ENCODE assay signal across 1 cellular context in the genomic region with DNA sequence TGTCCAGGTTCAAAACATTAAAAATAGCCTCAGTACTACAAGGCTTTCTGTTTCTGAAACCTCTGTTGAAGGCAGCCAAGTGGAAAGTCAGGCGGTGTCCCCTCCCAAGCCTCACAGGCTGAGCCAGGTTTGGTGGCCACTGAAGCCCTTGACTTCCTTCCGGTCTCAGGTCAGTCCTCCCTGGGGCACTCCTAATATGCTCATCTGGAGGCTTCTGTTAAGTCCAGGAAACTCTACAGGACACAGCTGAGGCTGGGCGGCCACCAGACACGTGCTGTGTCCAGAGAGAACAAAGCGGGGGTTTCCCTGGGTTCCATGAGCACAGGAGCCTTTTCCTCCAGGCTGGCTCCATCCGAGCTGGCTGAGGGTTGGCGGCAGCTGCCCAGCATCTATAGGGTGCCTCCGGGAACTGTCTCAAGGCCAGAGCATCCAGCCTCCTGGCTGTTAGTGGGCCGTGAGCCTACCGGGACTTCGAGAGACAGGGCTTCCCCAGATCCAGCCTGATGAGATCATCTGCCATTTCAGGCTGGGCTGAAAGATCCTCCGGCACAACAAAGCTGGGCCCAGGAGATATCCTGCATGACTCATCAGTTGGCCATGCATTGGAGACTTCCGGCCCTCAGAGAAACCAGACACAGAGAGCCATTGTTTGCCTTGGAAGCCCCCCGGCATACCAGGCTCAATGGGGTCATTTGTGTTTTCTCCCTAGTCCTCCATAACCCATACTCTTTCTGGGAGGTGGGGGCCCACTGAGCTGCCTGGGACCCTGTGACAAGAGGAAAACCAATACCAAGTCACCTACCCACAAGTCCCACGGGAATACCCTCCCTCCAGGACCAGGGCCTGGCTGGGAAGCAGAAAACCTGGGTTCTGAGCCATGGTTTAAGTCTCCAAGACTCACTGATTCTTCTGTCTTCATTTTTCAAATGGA.
TF ChIP-seq lines count a peak whose summit lies in the region.

No MANE protein-coding gene starts in this region.

TF ChIP-seq in GM12878, 131 proteins besides CTCF, POLR2A, EP300 and RAD21 (continued from another document):
- no peak for TF ChIP-seq IRF4 (IDR thresholded peaks at IDR 0.05; ENCODE audit: low read depth, low read length)
- no peak for TF ChIP-seq KAT2A (conservative IDR thresholded peaks at IDR 0.05; ENCODE audit: control insufficient read depth, low read depth, low read length)
- peak; percentile 77; the same call in 1 of the 2 replicates for TF ChIP-seq DPF2 (IDR thresholded peaks at IDR 0.05)
- TF ChIP-seq MLLT1 (IDR thresholded peaks at IDR 0.05) = no peak
- TF ChIP-seq BCL11A (IDR thresholded peaks at IDR 0.05; ENCODE audit: low read depth, low read length) = 0 out of 2 replicates have a peak, but pooled peaks have one; percentile 12
- TF ChIP-seq, protein P1, sequence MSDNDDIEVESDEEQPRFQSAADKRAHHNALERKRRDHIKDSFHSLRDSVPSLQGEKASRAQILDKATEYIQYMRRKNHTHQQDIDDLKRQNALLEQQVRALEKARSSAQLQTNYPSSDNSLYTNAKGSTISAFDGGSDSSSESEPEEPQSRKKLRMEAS (IDR thresholded peaks at IDR 0.05; ENCODE audit: low read depth, low read length) = no peak
- 0 out of 4 replicates have a peak, but pooled peaks of 1 of the 2 experiments have one; percentile 48 for TF ChIP-seq SRF (IDR thresholded peaks at IDR 0.05; ENCODE audit: low read depth in 2 of 2, low read length in 2 of 2)
- no peak for TF ChIP-seq NFYA (IDR thresholded peaks at IDR 0.05; ENCODE audit: borderline replicate concordance, low read depth, low read length)
- TF ChIP-seq HCFC1 (IDR thresholded peaks at IDR 0.05; ENCODE audit: low read length) = no peak
- TF ChIP-seq ZNF384 (IDR thresholded peaks at IDR 0.05; ENCODE audit: borderline replicate concordance, low read depth, low read length) = no peak
- TF ChIP-seq, protein P2, sequence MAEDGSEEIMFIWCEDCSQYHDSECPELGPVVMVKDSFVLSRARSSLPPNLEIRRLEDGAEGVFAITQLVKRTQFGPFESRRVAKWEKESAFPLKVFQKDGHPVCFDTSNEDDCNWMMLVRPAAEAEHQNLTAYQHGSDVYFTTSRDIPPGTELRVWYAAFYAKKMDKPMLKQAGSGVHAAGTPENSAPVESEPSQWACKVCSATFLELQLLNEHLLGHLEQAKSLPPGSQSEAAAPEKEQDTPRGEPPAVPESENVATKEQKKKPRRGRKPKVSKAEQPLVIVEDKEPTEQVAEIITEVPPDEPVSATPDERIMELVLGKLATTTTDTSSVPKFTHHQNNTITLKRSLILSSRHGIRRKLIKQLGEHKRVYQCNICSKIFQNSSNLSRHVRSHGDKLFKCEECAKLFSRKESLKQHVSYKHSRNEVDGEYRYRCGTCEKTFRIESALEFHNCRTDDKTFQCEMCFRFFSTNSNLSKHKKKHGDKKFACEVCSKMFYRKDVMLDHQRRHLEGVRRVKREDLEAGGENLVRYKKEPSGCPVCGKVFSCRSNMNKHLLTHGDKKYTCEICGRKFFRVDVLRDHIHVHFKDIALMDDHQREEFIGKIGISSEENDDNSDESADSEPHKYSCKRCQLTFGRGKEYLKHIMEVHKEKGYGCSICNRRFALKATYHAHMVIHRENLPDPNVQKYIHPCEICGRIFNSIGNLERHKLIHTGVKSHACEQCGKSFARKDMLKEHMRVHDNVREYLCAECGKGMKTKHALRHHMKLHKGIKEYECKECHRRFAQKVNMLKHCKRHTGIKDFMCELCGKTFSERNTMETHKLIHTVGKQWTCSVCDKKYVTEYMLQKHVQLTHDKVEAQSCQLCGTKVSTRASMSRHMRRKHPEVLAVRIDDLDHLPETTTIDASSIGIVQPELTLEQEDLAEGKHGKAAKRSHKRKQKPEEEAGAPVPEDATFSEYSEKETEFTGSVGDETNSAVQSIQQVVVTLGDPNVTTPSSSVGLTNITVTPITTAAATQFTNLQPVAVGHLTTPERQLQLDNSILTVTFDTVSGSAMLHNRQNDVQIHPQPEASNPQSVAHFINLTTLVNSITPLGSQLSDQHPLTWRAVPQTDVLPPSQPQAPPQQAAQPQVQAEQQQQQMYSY (CRISPR knock-in tag; IDR thresholded peaks at IDR 0.05) = no peak
- no peak for TF ChIP-seq NR2F1 (conservative IDR thresholded peaks at IDR 0.05)
- TF ChIP-seq BRCA1 (IDR thresholded peaks at IDR 0.05; ENCODE audit: low read depth, low read length) = no peak
- TF ChIP-seq YY1 (IDR thresholded peaks at IDR 0.05; ENCODE audit: low read depth, low read length) = no peak
- TF ChIP-seq SIX5 (IDR thresholded peaks at IDR 0.05; ENCODE audit: low read depth, low read length, severe bottlenecking) = no peak
- TF ChIP-seq MYB (IDR thresholded peaks at IDR 0.05; ENCODE audit: borderline replicate concordance, low read depth, low read length) = no peak
- TF ChIP-seq JUNB (IDR thresholded peaks at IDR 0.05) = peak; percentile 32; the same call in 1 of the 2 replicates
- no peak for TF ChIP-seq BACH1 (IDR thresholded peaks at IDR 0.05; ENCODE audit: borderline replicate concordance)
- TF ChIP-seq ELK1 (IDR thresholded peaks at IDR 0.05; ENCODE audit: low read depth, low read length) = no peak
- TF ChIP-seq RCOR1 (conservative IDR thresholded peaks at IDR 0.05; ENCODE audit: low read depth, low read length) = peak; percentile 66; the same call in 1 of the 2 replicates
- TF ChIP-seq PAX5 (IDR thresholded peaks at IDR 0.05; ENCODE audit: borderline replicate concordance, low read depth, low read length) = peak; percentile 99
